ENCODE assay signal across 1 cellular context in the genomic region with DNA sequence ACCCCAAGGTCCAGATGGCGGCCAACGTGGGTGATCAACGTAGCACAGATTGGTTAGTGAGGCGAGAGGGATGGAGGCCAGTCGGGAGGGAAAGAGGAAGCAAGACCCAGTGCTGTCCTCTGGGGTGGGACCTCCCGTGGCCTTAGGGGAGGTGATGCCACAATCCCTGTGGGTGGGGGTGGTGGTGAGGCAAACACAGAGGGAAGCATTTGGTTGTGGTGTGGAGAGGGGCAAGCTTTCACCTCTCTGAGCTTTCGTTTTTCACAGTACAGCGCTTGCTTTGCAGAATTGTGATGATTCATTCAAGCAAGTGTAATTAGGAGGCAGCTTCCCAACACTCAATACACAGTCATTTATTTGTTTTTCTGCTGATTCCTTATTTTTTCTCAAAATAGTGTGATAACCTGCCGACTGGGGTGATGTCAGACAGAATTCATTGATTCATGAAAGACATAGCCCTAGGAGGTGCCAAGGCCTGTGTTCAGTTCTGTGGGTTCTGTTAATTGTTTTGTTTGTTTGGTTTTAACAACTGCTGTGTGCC.
TF ChIP-seq lines count a peak whose summit lies in the region.

No MANE protein-coding gene starts in this region.

TF ChIP-seq in GM12878, 131 proteins besides CTCF, POLR2A, EP300 and RAD21:
- no peak for TF ChIP-seq BMI1 (IDR thresholded peaks at IDR 0.05; ENCODE audit: borderline replicate concordance)
- no peak for TF ChIP-seq MEF2A (IDR thresholded peaks at IDR 0.05; ENCODE audit: insufficient read depth, low read depth, low read length)
- TF ChIP-seq SMARCA5 (IDR thresholded peaks at IDR 0.05), result no peak
- no peak for TF ChIP-seq ZNF622 (IDR thresholded peaks at IDR 0.05)
